8 cellular contexts compared by ENCODE assay signal in the genomic region with DNA sequence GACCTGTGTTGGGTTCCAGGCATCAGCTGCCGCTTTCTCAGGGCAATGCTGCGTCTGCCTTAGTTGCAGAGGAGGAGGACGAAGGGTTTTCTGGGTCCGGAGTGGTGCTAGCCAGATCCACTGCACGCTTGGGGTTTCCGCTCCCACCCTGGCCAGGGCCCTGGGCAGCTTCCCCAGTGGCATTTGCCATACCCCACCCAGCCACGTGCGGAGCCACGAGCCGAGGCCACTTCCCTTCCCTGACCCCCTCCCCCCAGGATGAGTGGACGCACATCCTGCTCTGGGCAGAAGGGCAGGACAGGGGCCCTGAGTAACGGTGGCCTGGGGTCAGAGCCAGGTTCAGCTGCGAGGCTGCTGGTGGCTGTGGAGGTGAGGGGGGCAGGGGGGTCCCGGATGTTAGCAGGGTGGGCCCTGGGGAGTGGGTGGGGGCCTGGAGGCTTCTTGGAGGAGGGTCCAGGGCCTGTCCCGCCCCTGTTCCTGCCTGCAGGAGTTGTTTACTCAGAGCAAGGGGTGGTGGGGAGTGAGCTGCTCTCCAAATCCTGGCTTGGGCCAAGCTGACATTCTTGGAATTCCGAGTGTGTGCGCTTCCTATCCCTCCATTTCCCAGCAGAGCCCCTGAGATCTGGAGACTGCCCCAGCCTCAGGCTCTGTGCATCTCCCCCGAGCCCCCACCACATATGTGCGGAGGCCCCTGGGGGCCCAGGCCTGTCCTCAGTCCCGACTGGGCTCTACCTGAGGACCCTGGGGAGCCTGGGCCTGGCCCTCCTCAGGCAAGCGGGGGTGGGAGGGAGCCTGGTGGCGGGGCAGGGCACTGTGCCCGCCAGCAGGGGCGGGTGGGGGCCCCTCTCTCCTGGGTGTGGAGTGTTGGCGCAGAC. TPM values are rescaled to one million over a fixed set of nuclear protein-coding genes. Genes with fewer than 3 reads are reported as not detected.
DNase-seq lines count a peak whose midpoint lies in the region; ATAC-seq and TF ChIP-seq lines count a peak whose summit lies in the region.

No MANE protein-coding gene starts in this region.

- peaks cover 9% of the 10 kb centered on the region for H3K36me3 ChIP-seq in GM06990 (ENCODE audit: control insufficient read depth, insufficient read depth, low read length)

- H3K27ac ChIP-seq in coronary artery = peak overlapping the region; percentile 92 to 96

- H3K4me3 ChIP-seq in GM06990 (replicated peaks; ENCODE audit: low read depth, low read length) (peak overlapping the region; percentile 97), coronary artery (peak overlapping the region; percentile 92)

- peak; percentile 33 for ATAC-seq in left lobe of liver
- no peak for ATAC-seq in GM18861 (IDR thresholded peaks at IDR 0.05; ENCODE audit: unreplicated experiment)
- ATAC-seq in GM19455 (IDR thresholded peaks at IDR 0.05; ENCODE audit: unreplicated experiment) = no peak

- TF ChIP-seq CTCF in GM06990 (IDR thresholded peaks at IDR 0.05; ENCODE audit: insufficient read depth, low read length, poor library complexity, severe bottlenecking) (no peak), coronary artery (IDR thresholded peaks at IDR 0.05) (no peak)

- no peaks in the 10 kb centered on the region for H3K27me3 ChIP-seq in GM06990 (replicated peaks; ENCODE audit: control insufficient read depth, insufficient read depth, low read length)

- DNase-seq in GM06990 (ENCODE audit: extremely low read depth, insufficient read length) (no peak), coronary artery (ENCODE audit: low spot score) (peak; percentile 97), left lobe of liver (ENCODE audit: low spot score) (peak; percentile 87), stromal cell of bone marrow (ENCODE audit: low read depth) (peak; percentile 92), NCI-H526 treated with DMSO at 0.1 percent for 48 hours (lab: John Stamatoyannopoulos, UW) (no peak)

TF ChIP-seq in PFSK-1, 5 proteins besides CTCF, POLR2A, EP300 and RAD21:
- TF ChIP-seq TAF1 (IDR thresholded peaks at IDR 0.05; ENCODE audit: borderline replicate concordance, insufficient read depth, low read length) (peak; percentile 75), SIN3A (IDR thresholded peaks at IDR 0.05; ENCODE audit: borderline replicate concordance, insufficient read depth, low read length) (peak; percentile 92; the same call in 1 of the 2 replicates), POLR2AphosphoS5 (IDR thresholded peaks at IDR 0.05; ENCODE audit: low read depth, low read length) (peak; percentile 67; the same call in 1 of the 2 replicates), FOXP2 (optimal IDR thresholded peaks at IDR 0.05; ENCODE audit: borderline replicate concordance, extremely low read depth, extremely low read length, insufficient read depth) (no peak)
- TF ChIP-seq, protein P1, sequence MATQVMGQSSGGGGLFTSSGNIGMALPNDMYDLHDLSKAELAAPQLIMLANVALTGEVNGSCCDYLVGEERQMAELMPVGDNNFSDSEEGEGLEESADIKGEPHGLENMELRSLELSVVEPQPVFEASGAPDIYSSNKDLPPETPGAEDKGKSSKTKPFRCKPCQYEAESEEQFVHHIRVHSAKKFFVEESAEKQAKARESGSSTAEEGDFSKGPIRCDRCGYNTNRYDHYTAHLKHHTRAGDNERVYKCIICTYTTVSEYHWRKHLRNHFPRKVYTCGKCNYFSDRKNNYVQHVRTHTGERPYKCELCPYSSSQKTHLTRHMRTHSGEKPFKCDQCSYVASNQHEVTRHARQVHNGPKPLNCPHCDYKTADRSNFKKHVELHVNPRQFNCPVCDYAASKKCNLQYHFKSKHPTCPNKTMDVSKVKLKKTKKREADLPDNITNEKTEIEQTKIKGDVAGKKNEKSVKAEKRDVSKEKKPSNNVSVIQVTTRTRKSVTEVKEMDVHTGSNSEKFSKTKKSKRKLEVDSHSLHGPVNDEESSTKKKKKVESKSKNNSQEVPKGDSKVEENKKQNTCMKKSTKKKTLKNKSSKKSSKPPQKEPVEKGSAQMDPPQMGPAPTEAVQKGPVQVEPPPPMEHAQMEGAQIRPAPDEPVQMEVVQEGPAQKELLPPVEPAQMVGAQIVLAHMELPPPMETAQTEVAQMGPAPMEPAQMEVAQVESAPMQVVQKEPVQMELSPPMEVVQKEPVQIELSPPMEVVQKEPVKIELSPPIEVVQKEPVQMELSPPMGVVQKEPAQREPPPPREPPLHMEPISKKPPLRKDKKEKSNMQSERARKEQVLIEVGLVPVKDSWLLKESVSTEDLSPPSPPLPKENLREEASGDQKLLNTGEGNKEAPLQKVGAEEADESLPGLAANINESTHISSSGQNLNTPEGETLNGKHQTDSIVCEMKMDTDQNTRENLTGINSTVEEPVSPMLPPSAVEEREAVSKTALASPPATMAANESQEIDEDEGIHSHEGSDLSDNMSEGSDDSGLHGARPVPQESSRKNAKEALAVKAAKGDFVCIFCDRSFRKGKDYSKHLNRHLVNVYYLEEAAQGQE (IDR thresholded peaks at IDR 0.05; ENCODE audit: insufficient read depth in 1 of 2, low read depth in 2 of 2, low read length in 2 of 2) = peak; percentile 54 to 80; a peak in 3 of 4 replicates

RNA-seq across cellular contexts. Expression of a gene that starts 1.4 kb away (rescaled TPM):
- polyA plus RNA-seq in PFSK-1 (2012; ENCODE audit: insufficient read length, low read depth) = 307 TPM
- 17.1 TPM for total RNA-seq in left lobe of liver

RNA-seq across cellular contexts. Expression of a gene that starts 1.7 kb away (rescaled TPM):
- 518 TPM for polyA plus RNA-seq in PFSK-1 (2012; ENCODE audit: insufficient read length, low read depth)
- total RNA-seq in left lobe of liver = 81.5 TPM

RNA-seq across cellular contexts. Expression of a gene that starts 11.3 kb away (rescaled TPM):
- polyA plus RNA-seq in PFSK-1 (2012; ENCODE audit: insufficient read length, low read depth) = 310 TPM
- total RNA-seq in left lobe of liver = 120 TPM

RNA-seq across cellular contexts. Expression of a gene that starts 16.3 kb away (rescaled TPM):
- polyA plus RNA-seq in PFSK-1 (2012; ENCODE audit: insufficient read length, low read depth) = 4.6 TPM
- total RNA-seq in left lobe of liver = 3.5 TPM

RNA-seq across cellular contexts. Expression of a gene that starts 25.3 kb away (rescaled TPM):
- polyA plus RNA-seq in PFSK-1 (2012; ENCODE audit: insufficient read length, low read depth) = 135 TPM
- total RNA-seq in left lobe of liver = 107 TPM

Comparison
In these comparisons a context has a peak if more than half of its experiments do, and no peak if none do; other contexts are left out.
1. DNase-seq: peak in coronary artery (single experiment), left lobe of liver (single experiment) and stromal cell of bone marrow (single experiment); none in GM06990 (single experiment) and NCI-H526 treated with DMSO at 0.1 percent for 48 hours (single experiment).